ENCODE assay signal across 8 cellular contexts in the genomic region with DNA sequence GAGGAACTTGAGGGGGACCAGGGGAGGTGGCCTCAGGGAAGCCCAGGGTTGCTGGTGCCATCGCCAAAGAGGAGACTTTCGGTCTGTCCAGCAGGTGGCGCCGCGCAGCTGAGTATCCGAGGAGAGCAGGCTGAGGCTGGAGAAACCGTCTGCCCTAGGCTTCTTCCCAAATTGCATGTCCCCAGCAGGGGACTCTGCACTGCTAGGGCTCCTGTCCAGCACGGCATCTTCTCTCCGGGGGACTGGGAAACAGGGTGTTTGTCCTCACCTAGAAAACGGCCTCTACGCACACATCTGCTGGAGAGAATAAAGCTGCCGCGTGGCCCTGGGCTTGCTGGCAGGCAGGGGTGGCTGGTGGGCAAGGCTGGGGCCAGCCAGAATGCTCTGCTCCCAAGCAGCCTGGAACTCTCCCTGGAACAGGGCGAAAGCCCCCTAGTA.
DNase-seq lines count a peak whose midpoint lies in the region; ATAC-seq and TF ChIP-seq lines count a peak whose summit lies in the region.

No MANE protein-coding gene starts in this region.

- H3K4me3 ChIP-seq in coronary artery (no peak overlapping the region), lower leg skin (ENCODE audit: low read depth, poor library complexity, severe bottlenecking) (no peak overlapping the region)

- no peak overlapping the region for H3K27ac ChIP-seq in coronary artery

- DNase-seq in AML-193 (lab: John Stamatoyannopoulos, UW), result peak; percentile 51 to 55
- peak; percentile 61 for DNase-seq in NCI-H345 (lab: John Stamatoyannopoulos, UW)
- DNase-seq in activated CD4-positive, alpha-beta T cell treated with anti-CD3 and anti-CD28 coated beads for 48 hours, result peak; percentile 86
- DNase-seq in coronary artery (ENCODE audit: low spot score), result no peak
- peak; percentile 69 to 95 for DNase-seq in lower leg skin (ENCODE audit: low spot score in 2 of 2)
- peak; percentile 43 for DNase-seq in stimulated activated CD8-positive, alpha-beta memory T cell treated with anti-CD3 and anti-CD28 coated beads, Interleukin-12 subunit alpha, Interleukin-12 subunit beta, amount 100 ng/mL, for 1 hour (ENCODE audit: low read depth)

- TF ChIP-seq CTCF in coronary artery (IDR thresholded peaks at IDR 0.05), result peak; percentile 84
- peak in 1 of 3 donors; percentile 20 for TF ChIP-seq CTCF in lower leg skin (IDR thresholded peaks at IDR 0.05)

- 21% methylated on average over 14 of the region's 14 CpGs for WGBS in lower leg skin, 2 donors

- ATAC-seq in GM19025 (IDR thresholded peaks at IDR 0.05; ENCODE audit: low read depth, unreplicated experiment) (peak; percentile 80), HG03139 (IDR thresholded peaks at IDR 0.05; ENCODE audit: unreplicated experiment) (peak; percentile 87)

- TF ChIP-seq POLR2A in lower leg skin (IDR thresholded peaks at IDR 0.05), result no peak

- intact Hi-C loops in lower leg skin (cut with DNase I; ENCODE audit: low total_unique reads), result loop anchor here (10.0 kb wide), 1 partner anchor 325 kb away; no protein-coding TSS in a partner anchor
